Comparison of ENCODE assay signal across 8 cellular contexts in the genomic region with DNA sequence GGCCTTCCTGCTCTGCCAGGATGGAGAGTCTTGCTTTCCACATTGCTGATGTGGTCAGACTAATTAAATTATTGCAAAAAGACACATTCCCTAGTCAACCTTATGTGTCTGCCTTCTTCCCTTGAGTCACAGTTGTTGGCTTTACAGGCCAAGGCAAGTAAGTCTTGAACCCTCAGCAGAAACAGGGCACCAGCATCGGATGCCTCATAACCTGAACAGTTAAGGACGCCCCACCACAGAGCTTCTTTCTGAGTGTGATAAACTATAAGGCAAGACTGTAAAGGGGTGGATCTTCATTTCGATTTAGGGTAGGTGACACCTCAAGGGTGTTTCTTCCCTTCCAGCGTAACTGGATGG. TPM values are rescaled to one million over a fixed set of nuclear protein-coding genes. Genes with fewer than 3 reads are reported as not detected.
DNase-seq lines count a peak whose midpoint lies in the region; ATAC-seq and TF ChIP-seq lines count a peak whose summit lies in the region.

No MANE protein-coding gene starts in this region.

- no peaks in the 10 kb centered on the region for H3K9me3 ChIP-seq in IMR-90 (ENCODE audit: control insufficient read depth, insufficient read depth, low read length)

- no peak overlapping the region for H3K18ac ChIP-seq in IMR-90 (ENCODE audit: low read depth, low read length)

- no CpG with 5 or more reads among the region's 4 CpGs for WGBS in IMR-90 (ENCODE audit: extremely low coverage in 2 of 2, insufficient read length in 1 of 2), 2 experiments

- TF ChIP-seq CTCF in AG09309 (IDR thresholded peaks at IDR 0.05; ENCODE audit: control insufficient read depth, insufficient read depth, low read depth, low read length, missing control alignments) (no peak), IMR-90 (conservative IDR thresholded peaks at IDR 0.05; ENCODE audit: low read depth, low read length) (no peak)

- no peak overlapping the region for H2BK5ac ChIP-seq in IMR-90 (ENCODE audit: low read depth, low read length, poor library complexity, severe bottlenecking)

- no peak overlapping the region for H2BK120ac ChIP-seq in IMR-90 (ENCODE audit: low read depth, low read length)

- H4K8ac ChIP-seq in IMR-90 (ENCODE audit: low read depth in 2 of 2, low read length in 2 of 2), result peak overlapping the region; percentile 89 to 93

- H4K5ac ChIP-seq in IMR-90 (ENCODE audit: low read depth, low read length), result peak overlapping the region; percentile 54; the same call in 1 of the 2 replicates

- H2BK15ac ChIP-seq in IMR-90 (ENCODE audit: low read depth, low read length), result no peak overlapping the region

- H3K4me3 ChIP-seq in AG09309 (ENCODE audit: control insufficient read depth, low read depth, low read length), result peak overlapping the region; percentile 46
- H3K4me3 ChIP-seq in IMR-90 (ENCODE audit: insufficient read depth, low read depth, low read length), result peak overlapping the region; percentile 49

- ATAC-seq in IMR-90 (ENCODE audit: low read depth) (no peak), GM19023 (IDR thresholded peaks at IDR 0.05; ENCODE audit: unreplicated experiment) (no peak), GM18505 (IDR thresholded peaks at IDR 0.05; ENCODE audit: unreplicated experiment) (no peak), GM19351 (IDR thresholded peaks at IDR 0.05; ENCODE audit: unreplicated experiment) (no peak), esophagus mucosa (no peak)
- ATAC-seq in naive thymus-derived CD8-positive, alpha-beta T cell, result peak; percentile 27 to 28

- H3K4me3 Mint-ChIP-seq in naive thymus-derived CD8-positive, alpha-beta T cell, result peak overlapping the region; percentile 82 to 98 (median 90)

- dilution Hi-C loops in IMR-90 (cut with HindIII; ENCODE audit: low sequenced_read_pairs, unreplicated experiment), result no loop called here

- intact Hi-C loops in IMR-90 (cut with micrococcal nuclease), result no loop called here

- no peak overlapping the region for H2BK20ac ChIP-seq in IMR-90 (ENCODE audit: low read depth, low read length)

- peak overlapping the region; percentile 16; the same call in 1 of the 2 replicates for H3K27ac ChIP-seq in IMR-90 (ENCODE audit: insufficient read depth, low read length)
- H3K27ac ChIP-seq in caudate nucleus (ENCODE audit: low read depth, low read length), result peak overlapping the region; percentile 93

- H3K36me3 ChIP-seq in IMR-90 (ENCODE audit: control insufficient read depth, insufficient read depth, low read length), result no peaks in the 10 kb centered on the region; the same call in 1 of the 2 replicates

- peak overlapping the region; percentile 18; the same call in 1 of the 2 replicates for H3K23ac ChIP-seq in IMR-90 (ENCODE audit: low read depth, low read length)

- DNase-seq in AG09309 (ENCODE audit: low read depth) (no peak), IMR-90 (no peak), caudate nucleus (lab: John Stamatoyannopoulos, UW) (no peak)
- no peak for DNase-seq in naive thymus-derived CD8-positive, alpha-beta T cell

- in situ Hi-C loops in IMR-90 (cut with MboI; ENCODE audit: low sequenced_read_pairs), result no loop called here

- TF ChIP-seq RAD21 in IMR-90 (IDR thresholded peaks at IDR 0.05; ENCODE audit: low read length), result no peak

- peak overlapping the region; percentile 18; the same call in 1 of the 2 replicates for H3K9ac ChIP-seq in IMR-90 (ENCODE audit: low read depth, low read length)

- H3K56ac ChIP-seq in IMR-90 (ENCODE audit: extremely low read depth, insufficient read depth, low read length), result no peak overlapping the region

- peak overlapping the region; percentile 88 for H2AK9ac ChIP-seq in IMR-90 (replicated peaks; ENCODE audit: low read depth, low read length, poor library complexity)

- H3K36me3 Mint-ChIP-seq in naive thymus-derived CD8-positive, alpha-beta T cell, result peaks cover 5 to 21% (median 7%) of the 10 kb centered on the region in 3 donors

- no peaks in the 10 kb centered on the region for H3K27me3 Mint-ChIP-seq in naive thymus-derived CD8-positive, alpha-beta T cell

- H3K79me1 ChIP-seq in IMR-90 (ENCODE audit: low read depth in 1 of 2, low read length in 2 of 2), result peaks cover 0 to 30% of the 10 kb centered on the region in 2 experiments; a peak in 2 of 4 replicates

- peak overlapping the region; percentile 68 for H3K14ac ChIP-seq in IMR-90 (replicated peaks; ENCODE audit: low read depth, low read length)

- H3K4me2 ChIP-seq in IMR-90 (ENCODE audit: low read depth, low read length), result peak overlapping the region; percentile 85

- 0 out of 2 replicates have a peak, but pooled peaks cover 2% of the 10 kb centered on the region for H3K4me1 ChIP-seq in IMR-90 (ENCODE audit: control insufficient read depth, insufficient read depth, low read length)

- H3K4me1 Mint-ChIP-seq in naive thymus-derived CD8-positive, alpha-beta T cell, result peaks cover 23 to 53% (median 49%) of the 10 kb centered on the region in 4 donors

- peak overlapping the region; percentile 60 for H3K4ac ChIP-seq in IMR-90 (ENCODE audit: low read depth, low read length)

- peak overlapping the region; percentile 94 for H2AFZ ChIP-seq in IMR-90 (replicated peaks; ENCODE audit: low read length, poor library complexity)

- H4K91ac ChIP-seq in IMR-90 (ENCODE audit: insufficient read depth, low read depth, low read length), result peak overlapping the region; percentile 80

- no peaks in the 10 kb centered on the region for H3K27me3 ChIP-seq in IMR-90 (ENCODE audit: control insufficient read depth, insufficient read depth, low read length)

- CTCF ChIA-PET in IMR-90 (lab: Yijun Ruan, JAX), result no interaction called here

- TF ChIP-seq POLR2A in IMR-90 (IDR thresholded peaks at IDR 0.05; ENCODE audit: low read depth, low read length), result no peak
- TF ChIP-seq POLR2A in GM18505 (IDR thresholded peaks at IDR 0.05; ENCODE audit: borderline replicate concordance, extremely low read depth, insufficient read depth, insufficient read length), result no peak

- 0 out of 2 replicates have a peak overlapping the region, but pooled peaks have one; percentile 7 for H2AK5ac ChIP-seq in IMR-90 (ENCODE audit: low read depth, low read length)

- POLR2A ChIA-PET in IMR-90 (lab: Charles Lee; ENCODE audit: unreplicated experiment), result no interaction called here
- POLR2A ChIA-PET in naive thymus-derived CD8-positive, alpha-beta T cell (lab: Charles Lee), result interaction anchor here (0.8 to 3.2 kb wide), 16 partner anchors 9 to 107 kb away, joined by 3 to 38 read pairs (median 6); a partner anchor contains a TSS

- H3K27ac Mint-ChIP-seq in naive thymus-derived CD8-positive, alpha-beta T cell, result peak overlapping the region; percentile 93 to 99 (median 98)

- peaks cover 27% of the 10 kb centered on the region; the same call in 1 of the 2 replicates for H4K20me1 ChIP-seq in IMR-90 (ENCODE audit: insufficient read depth, low read length)

- H3K9me1 ChIP-seq in IMR-90 (ENCODE audit: insufficient read depth, low read length), result peaks cover 14% of the 10 kb centered on the region

- no TSS peak for BruUV-seq in IMR-90 (replicated peaks; lab: Mats Ljungman, UMichigan)

- H3K9me3 Mint-ChIP-seq in naive thymus-derived CD8-positive, alpha-beta T cell, result no peaks in the 10 kb centered on the region

TF ChIP-seq in IMR-90, 13 proteins besides CTCF, POLR2A, EP300 and RAD21:
- TF ChIP-seq, protein P1, sequence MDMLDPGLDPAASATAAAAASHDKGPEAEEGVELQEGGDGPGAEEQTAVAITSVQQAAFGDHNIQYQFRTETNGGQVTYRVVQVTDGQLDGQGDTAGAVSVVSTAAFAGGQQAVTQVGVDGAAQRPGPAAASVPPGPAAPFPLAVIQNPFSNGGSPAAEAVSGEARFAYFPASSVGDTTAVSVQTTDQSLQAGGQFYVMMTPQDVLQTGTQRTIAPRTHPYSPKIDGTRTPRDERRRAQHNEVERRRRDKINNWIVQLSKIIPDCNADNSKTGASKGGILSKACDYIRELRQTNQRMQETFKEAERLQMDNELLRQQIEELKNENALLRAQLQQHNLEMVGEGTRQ (IDR thresholded peaks at IDR 0.05; ENCODE audit: low read depth, low read length), result no peak
- TF ChIP-seq MAFK (IDR thresholded peaks at IDR 0.05; ENCODE audit: low read depth, low read length) (no peak), MXI1 (IDR thresholded peaks at IDR 0.05; ENCODE audit: borderline replicate concordance, low read depth, low read length) (no peak), BHLHE40 (IDR thresholded peaks at IDR 0.05; ENCODE audit: low read depth, low read length) (no peak), RFX5 (IDR thresholded peaks at IDR 0.05; ENCODE audit: low read depth, low read length) (no peak), NFE2L2 (IDR thresholded peaks at IDR 0.05; ENCODE audit: low read depth, low read length) (no peak), MAZ (IDR thresholded peaks at IDR 0.05; ENCODE audit: borderline replicate concordance, low read depth, low read length) (no peak), RCOR1 (IDR thresholded peaks at IDR 0.05; ENCODE audit: insufficient replicate concordance, low read length) (no peak), CEBPB (IDR thresholded peaks at IDR 0.05; ENCODE audit: low read depth, low read length) (no peak), CHD1 (IDR thresholded peaks at IDR 0.05; ENCODE audit: low read depth, low read length) (no peak), SMC3 (IDR thresholded peaks at IDR 0.05; ENCODE audit: low read depth, low read length) (no peak), FOS (IDR thresholded peaks at IDR 0.05; ENCODE audit: low read depth, low read length) (no peak)
- TF ChIP-seq, protein P2, sequence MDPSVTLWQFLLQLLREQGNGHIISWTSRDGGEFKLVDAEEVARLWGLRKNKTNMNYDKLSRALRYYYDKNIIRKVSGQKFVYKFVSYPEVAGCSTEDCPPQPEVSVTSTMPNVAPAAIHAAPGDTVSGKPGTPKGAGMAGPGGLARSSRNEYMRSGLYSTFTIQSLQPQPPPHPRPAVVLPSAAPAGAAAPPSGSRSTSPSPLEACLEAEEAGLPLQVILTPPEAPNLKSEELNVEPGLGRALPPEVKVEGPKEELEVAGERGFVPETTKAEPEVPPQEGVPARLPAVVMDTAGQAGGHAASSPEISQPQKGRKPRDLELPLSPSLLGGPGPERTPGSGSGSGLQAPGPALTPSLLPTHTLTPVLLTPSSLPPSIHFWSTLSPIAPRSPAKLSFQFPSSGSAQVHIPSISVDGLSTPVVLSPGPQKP (IDR thresholded peaks at IDR 0.05; ENCODE audit: borderline replicate concordance, low read depth, low read length), result no peak
TF ChIP-seq in IMR-90: peak in this region for 0.

RNA-seq across cellular contexts. Expression of a gene that starts 0.7 kb away (rescaled TPM):
- 37.3 and 80.8 TPM in 2 replicates for total RNA-seq in IMR-90 (2012; rRNA removed)
- 22.4 and 23.6 TPM in 2 replicates for polyA plus RNA-seq in IMR-90 (2012; rRNA removed)
- 1.9 and 3.3 TPM in 2 replicates for polyA plus RNA-seq in IMR-90 (2012; cell fraction: cytosol; rRNA removed)
- polyA plus RNA-seq in IMR-90 (2012; cell fraction: nucleus; rRNA removed; ENCODE audit: low replicate concordance), result 0.91 and 9.0 TPM in 2 replicates
- 100 to 1,000 TPM; 178 to 195 TPM for total RNA-seq in naive thymus-derived CD8-positive, alpha-beta T cell
- 100 to 1,000 TPM; 151 to 180 (median 173) TPM for polyA plus RNA-seq in naive thymus-derived CD8-positive, alpha-beta T cell
- 23.3 TPM for total RNA-seq in esophagus mucosa

Comparison
In these comparisons a context has a peak if more than half of its experiments do, and no peak if none do; other contexts are left out.
1. ATAC-seq: peak in naive thymus-derived CD8-positive, alpha-beta T cell (2 of 2); none in IMR-90 (single experiment), GM19023 (single experiment), GM18505 (single experiment), GM19351 (single experiment) and esophagus mucosa (single experiment).